Comparison of ENCODE assay signal across 18 cellular contexts in genomic region chr7:55206235-55207029, GRCh38.
DNase-seq lines count a peak whose midpoint lies in the region; ATAC-seq and TF ChIP-seq lines count a peak whose summit lies in the region.
"Had no signal": no experiment of that assay in that cellular context is flagged by ENCODE, and none has a peak within 500 bp of the region (broad histone marks: within the 10 kb centered on the region; RNA-seq: fewer than 3 reads in every experiment).

No MANE protein-coding gene starts in this region.

- H3F3A ChIP-seq in GM23248 (ENCODE audit: insufficient read depth): peaks cover 30% of the 10 kb centered on the region; the same call in 1 of the 2 replicates

- H3K9me3 ChIP-seq in GM23248 (ENCODE audit: low read depth): no peaks in the 10 kb centered on the region
- H3K9me3 ChIP-seq: upper lobe of left lung had no signal

- no peak overlapping the region for H3K4me3 ChIP-seq in GM23248
- H3K4me3 ChIP-seq in foreskin fibroblast (ENCODE audit: low read depth in 1 of 2, low read length in 2 of 2): no peak overlapping the region
- H3K4me3 ChIP-seq: upper lobe of left lung had no signal

- no peaks in the 10 kb centered on the region for H3K9me2 ChIP-seq in GM23248 (ENCODE audit: insufficient read depth)

- in situ Hi-C loops in GM23248 (cut with MboI): no loop called here

- H3K27me3 ChIP-seq in GM23248 (replicated peaks; ENCODE audit: insufficient read depth): no peaks in the 10 kb centered on the region
- H3K27me3 ChIP-seq: upper lobe of left lung had no signal

- H3K36me3 ChIP-seq in GM23248 (ENCODE audit: low read depth): peaks cover 81% of the 10 kb centered on the region

- ATAC-seq in GM18511 (IDR thresholded peaks at IDR 0.05; ENCODE audit: unreplicated experiment) (peak; percentile 68), HG02571 (IDR thresholded peaks at IDR 0.05; ENCODE audit: unreplicated experiment) (no peak)
- ATAC-seq: natural killer cell, Right ventricle myocardium inferior had no signal

- WGBS in GM23248 (ENCODE audit: low coverage in 1 of 2, low lambda C conversion rate in 2 of 2, missing lambda C conversion rate in 2 of 2), 2 experiments: 83% methylated on average over 9 of the region's 9 CpGs

- no peak overlapping the region for H3K4me2 ChIP-seq in GM23248 (ENCODE audit: unreplicated experiment)

- no peak overlapping the region for H2AFZ ChIP-seq in GM23248

- 0 out of 2 replicates have a peak, but pooled peaks cover 10% of the 10 kb centered on the region for H3K4me1 ChIP-seq in GM23248 (ENCODE audit: insufficient read depth)

- no peak overlapping the region for H3K27ac ChIP-seq in GM23248
- H3K27ac ChIP-seq: C4-2B, upper lobe of left lung had no signal

- no peaks in the 10 kb centered on the region for H4K20me1 ChIP-seq in GM23248 (ENCODE audit: insufficient read depth)

- DNase-seq in GM23248: peak; percentile 46
- DNase-seq in LHCN-M2 (ENCODE audit: low read depth): peak; percentile 57
- peak; percentile 39 for DNase-seq in kidney tubule cell (ENCODE audit: low spot score)
- no peak for DNase-seq in NCI-H2227 (lab: John Stamatoyannopoulos, UW; ENCODE audit: unreplicated experiment)
- no peak for DNase-seq in SKM-1 treated with dmso at 0.1 percent for 144 hours (lab: John Stamatoyannopoulos, UW; ENCODE audit: unreplicated experiment)
- DNase-seq in foreskin fibroblast: no peak
- DNase-seq: activated CD4-positive, alpha-beta T cell treated with anti-CD3 and anti-CD28 coated beads, Interleukin-2, amount 50 U/mL, for 1 hour; DMS79 treated with DMSO at 0.1 percent for 48 hours; effector CD4-positive, alpha-beta T cell; natural killer cell; NCI-H187 treated with DMSO at 0.1 percent for 48 hours; NCI-H748 treated with DMSO at 0.1 percent for 48 hours; T1000; upper lobe of left lung had no signal

- no peak overlapping the region for H3K9ac ChIP-seq in GM23248

- no peaks in the 10 kb centered on the region for H3K79me2 ChIP-seq in GM23248 (ENCODE audit: insufficient read depth)

- TF ChIP-seq CTCF in foreskin fibroblast (IDR thresholded peaks at IDR 0.05; ENCODE audit: low read depth, low read length): no peak

Comparison
In these comparisons a context has a peak if more than half of its experiments do, and no peak if none do; other contexts are left out.
1. DNase-seq: peak in GM23248 (single experiment), LHCN-M2 (single experiment) and kidney tubule cell (single experiment); none in NCI-H2227 (single experiment), SKM-1 treated with dmso at 0.1 percent for 144 hours (single experiment) and foreskin fibroblast (0 of 2).